9 cellular contexts compared by ENCODE assay signal in the genomic region with DNA sequence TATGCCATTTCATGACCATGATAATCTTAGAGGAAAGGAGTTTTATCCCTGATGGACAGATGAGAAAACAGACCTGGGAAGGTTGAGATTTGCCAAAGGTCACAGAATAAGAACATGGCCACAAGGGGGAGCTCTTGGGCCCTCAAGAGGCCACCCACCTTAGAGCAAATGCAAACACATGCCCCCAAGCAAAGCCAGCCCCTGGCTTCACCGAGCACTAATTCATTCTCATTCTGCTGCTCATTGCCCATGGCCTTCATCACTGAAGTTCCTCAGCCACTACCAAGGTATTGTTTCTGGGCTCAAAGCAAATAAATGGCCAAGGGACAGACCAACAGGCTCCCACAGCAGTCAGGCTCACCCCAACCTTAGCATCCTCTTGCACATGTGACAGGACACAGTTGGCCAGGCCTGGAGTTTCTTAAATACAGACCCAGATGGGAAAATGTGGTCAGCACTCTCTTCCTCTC. TPM values are rescaled to one million over a fixed set of nuclear protein-coding genes. Genes with fewer than 3 reads are reported as not detected.
DNase-seq lines count a peak whose midpoint lies in the region; ATAC-seq and TF ChIP-seq lines count a peak whose summit lies in the region.
"Had no signal": no experiment of that assay in that cellular context is flagged by ENCODE, and none has a peak within 500 bp of the region (broad histone marks: within the 10 kb centered on the region; RNA-seq: fewer than 3 reads in every experiment).

No MANE protein-coding gene starts in this region.

- peak; percentile 75 to 83 for TF ChIP-seq CTCF in fibroblast of lung (conservative IDR thresholded peaks at IDR 0.05 in 1 of 2, IDR thresholded peaks at IDR 0.05 in 1 of 2; ENCODE audit: low read depth in 1 of 2, low read length in 2 of 2)
- TF ChIP-seq CTCF in neural progenitor cell (IDR thresholded peaks at IDR 0.05) = peak; percentile 91
- peak; percentile 66 to 84 (median 76) for TF ChIP-seq CTCF in thyroid gland (IDR thresholded peaks at IDR 0.05)

- H3K79me2 ChIP-seq in fibroblast of lung (ENCODE audit: control insufficient read depth, insufficient read depth, low read length) = peaks cover 13% of the 10 kb centered on the region
- no peaks in the 10 kb centered on the region for H3K79me2 ChIP-seq in neural progenitor cell (ENCODE audit: low read depth)

- H3K36me3 Mint-ChIP-seq in neural progenitor cell = no peaks in the 10 kb centered on the region

- DNase-seq in ELR (ENCODE audit: low read depth) (peak; percentile 88), NOMO-1 treated with DMSO at 0.1 percent for 48 hours (lab: John Stamatoyannopoulos, UW; ENCODE audit: unreplicated experiment) (peak; percentile 32), fibroblast of lung (ENCODE audit: low read depth in 2 of 2) (peak; percentile 70 to 83), neural progenitor cell (ENCODE audit: low spot score) (peak; percentile 91), thyroid gland (peak; percentile 75 to 80)
- peak; percentile 86 for DNase-seq in activated CD8-positive, alpha-beta memory T cell treated with anti-CD3 and anti-CD28 coated beads, Interleukin-2, amount 50 U/mL, for 48 hours

- 8 to 9% methylated on average over 1 of the region's 1 CpG for WGBS in thyroid gland, 2 donors

- peaks cover 6% of the 10 kb centered on the region for H3K27me3 Mint-ChIP-seq in neural progenitor cell (ENCODE audit: insufficient read depth, low read depth)

- H3K9me3 ChIP-seq in fibroblast of lung (ENCODE audit: control insufficient read depth, insufficient read depth, low read depth, low read length) = no peaks in the 10 kb centered on the region
- H3K9me3 ChIP-seq in neural progenitor cell (ENCODE audit: low read depth) = no peaks in the 10 kb centered on the region
- H3K9me3 ChIP-seq in thyroid gland = no peaks in the 10 kb centered on the region

- H3K4me1 ChIP-seq in fibroblast of lung (ENCODE audit: control insufficient read depth, extremely low read depth, insufficient read depth, low read length) (peaks cover 31% of the 10 kb centered on the region), neural progenitor cell (no peaks in the 10 kb centered on the region), thyroid gland (peaks cover 13 to 28% of the 10 kb centered on the region in 2 donors)

- H3K4me3 Mint-ChIP-seq in neural progenitor cell = no peak overlapping the region

- H2AFZ ChIP-seq in fibroblast of lung (ENCODE audit: low read length) (no peak overlapping the region), neural progenitor cell (replicated peaks) (no peak overlapping the region)

- H3K4me2 ChIP-seq in fibroblast of lung (ENCODE audit: extremely low read depth, insufficient read depth, low read length) (peak overlapping the region; percentile 71), neural progenitor cell (no peak overlapping the region)

- H4K20me1 ChIP-seq in fibroblast of lung (ENCODE audit: control insufficient read depth, extremely low read depth, insufficient read depth, low read length) = no peaks in the 10 kb centered on the region
- H4K20me1 ChIP-seq in neural progenitor cell (ENCODE audit: low read depth) = no peaks in the 10 kb centered on the region

- no peaks in the 10 kb centered on the region for H3F3A ChIP-seq in neural progenitor cell (ENCODE audit: low read depth)

- H3K4me1 Mint-ChIP-seq in neural progenitor cell = no peaks in the 10 kb centered on the region

- peak; percentile 35 for ATAC-seq in HG02678 (IDR thresholded peaks at IDR 0.05; ENCODE audit: unreplicated experiment)
- ATAC-seq in HG02840 (IDR thresholded peaks at IDR 0.05; ENCODE audit: low FRiP score, unreplicated experiment) = no peak

- intact Hi-C loops in thyroid gland (cut with DNase I) = loop anchor here (10.0 kb wide), 1 partner anchor 62 kb away; no protein-coding TSS in a partner anchor

- H3K9ac ChIP-seq in fibroblast of lung (ENCODE audit: insufficient read depth, low read length) (no peak overlapping the region), neural progenitor cell (no peak overlapping the region)

- H3K9me3 Mint-ChIP-seq in neural progenitor cell = no peaks in the 10 kb centered on the region

- H3K27ac Mint-ChIP-seq in neural progenitor cell = no peak overlapping the region

- H3K36me3 ChIP-seq in fibroblast of lung (ENCODE audit: control insufficient read depth, insufficient read depth, low read length) = peaks cover 14% of the 10 kb centered on the region
- H3K36me3 ChIP-seq in neural progenitor cell = no peaks in the 10 kb centered on the region
- H3K36me3 ChIP-seq in thyroid gland = peaks cover 13 to 25% of the 10 kb centered on the region in 2 donors

- no peaks in the 10 kb centered on the region for H3K27me3 ChIP-seq in fibroblast of lung (ENCODE audit: control insufficient read depth, insufficient read depth, low read length)
- no peaks in the 10 kb centered on the region for H3K27me3 ChIP-seq in neural progenitor cell
- no peaks in the 10 kb centered on the region for H3K27me3 ChIP-seq in thyroid gland

- H3K27ac ChIP-seq in fibroblast of lung (ENCODE audit: insufficient read depth, low read length) (peak overlapping the region; percentile 93), neural progenitor cell (no peak overlapping the region), thyroid gland (peak overlapping the region in 2 of 3 donors; percentile 1 to 52)

- H3K4me3 ChIP-seq in fibroblast of lung (replicated peaks in 1 of 4; ENCODE audit: control extremely low read depth in 1 of 4, insufficient read depth in 1 of 4, low read depth in 3 of 4, low read length in 4 of 4) = no peak overlapping the region
- H3K4me3 ChIP-seq in neural progenitor cell = no peak overlapping the region
- H3K4me3 ChIP-seq in thyroid gland (replicated peaks in 1 of 3) = no peak overlapping the region

- TF ChIP-seq POLR2A in thyroid gland (IDR thresholded peaks at IDR 0.05) = no peak

RNA-seq across cellular contexts. Expression of gene PDLIM1, which starts 44.2 kb away (rescaled TPM):
- total RNA-seq in fibroblast of lung (12.1 and 24.3 TPM in 2 replicates), neural progenitor cell (ENCODE audit: low replicate concordance) (4.6 and 7.9 TPM in 2 replicates), thyroid gland (100 to 1,000 TPM in 1 of 4 donors, 10 to 100 TPM in 3; 67.8 to 158 (median 90.7) TPM)
- 199 and 390 TPM in 2 replicates for polyA plus RNA-seq in fibroblast of lung
- polyA plus RNA-seq in fibroblast of lung (2012) = 236 and 460 TPM in 2 replicates
- polyA minus RNA-seq in fibroblast of lung (ENCODE audit: low replicate concordance) = 188 and 437 TPM in 2 replicates

RNA-seq across cellular contexts. Expression of gene ACSM6, which starts 52.6 kb away (rescaled TPM):
- total RNA-seq in fibroblast of lung (not detected in 2 replicates), neural progenitor cell (ENCODE audit: low replicate concordance) (not detected in 2 replicates), thyroid gland (under 1 TPM in 3 of 4 donors, not detected in 1; 0.54 to 0.63 (median 0.56) TPM)
- polyA plus RNA-seq in fibroblast of lung = not detected in 2 replicates
- not detected in 2 replicates for polyA plus RNA-seq in fibroblast of lung (2012)
- polyA minus RNA-seq in fibroblast of lung (ENCODE audit: low replicate concordance) = not detected in 2 replicates
- total RNA-seq: frontal cortex had no signal

Comparison
In these comparisons a context has a peak if more than half of its experiments do, and no peak if none do; other contexts are left out.
1. DNase-seq: peak in every context shown above with its lines; median percentile 91 in neural progenitor cell; 88 in ELR; 86 in activated CD8-positive, alpha-beta memory T cell treated with anti-CD3 and anti-CD28 coated beads, Interleukin-2, amount 50 U/mL, for 48 hours; 78 in thyroid gland; 76 in fibroblast of lung; 32 in NOMO-1 treated with DMSO at 0.1 percent for 48 hours.